Comparison of ENCODE assay signal across 8 cellular contexts in the genomic region with DNA sequence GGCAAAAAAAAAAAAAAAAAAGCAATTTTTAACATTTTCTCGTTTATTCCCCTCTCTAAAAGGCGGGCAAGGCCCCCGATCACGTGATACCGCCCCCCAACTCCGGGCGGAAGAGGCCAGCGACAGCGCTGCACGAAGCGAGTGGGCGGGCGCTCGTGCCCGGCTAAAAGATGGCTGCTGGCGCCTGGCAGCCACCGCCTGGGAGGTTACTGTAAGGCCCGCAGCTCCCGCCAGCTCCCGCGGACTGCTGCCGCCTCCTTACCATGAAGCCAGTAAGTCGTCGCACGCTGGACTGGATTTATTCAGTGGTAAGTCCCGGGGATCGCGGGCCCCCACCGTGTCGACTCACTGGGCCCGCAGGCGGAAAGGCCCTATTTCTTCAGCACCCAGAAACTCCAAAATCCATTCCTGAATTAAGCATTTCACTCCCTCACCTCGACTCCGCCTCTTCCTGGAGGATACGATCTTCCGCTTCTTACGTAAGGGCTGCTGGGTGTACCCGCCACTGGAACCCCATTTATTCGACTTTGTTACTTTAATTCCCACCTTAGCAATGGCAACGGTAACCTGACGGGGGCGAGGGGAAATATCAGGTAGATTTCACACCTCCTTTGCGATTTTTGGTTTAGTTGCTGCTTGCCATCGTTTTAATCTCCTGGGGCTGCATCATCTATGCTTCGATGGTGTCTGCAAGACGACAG.
DNase-seq lines count a peak whose midpoint lies in the region; ATAC-seq, FAIRE-seq and TF ChIP-seq lines count a peak whose summit lies in the region.

A gene with protein sequence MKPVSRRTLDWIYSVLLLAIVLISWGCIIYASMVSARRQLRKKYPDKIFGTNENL (plus strand): TSS at position 156 of the 701 bp plus-strand sequence. CDS start 108 bp downstream, at position 264.
TSS of gene TOPORS (minus strand) at position 415 of the 701 bp plus-strand sequence. CDS start at position 265, 150 bp downstream.

- peaks cover 31% of the 10 kb centered on the region for H3K4me1 ChIP-seq in OCI-LY1 (ENCODE audit: insufficient read depth, low read length, severe bottlenecking)

- peak within 1 kb of the TSS; percentile 96 for H3K27ac ChIP-seq in OCI-LY1 (ENCODE audit: low read depth, low read length, poor library complexity, severe bottlenecking)

- FAIRE-seq in endometrium (lab: Jason Lieb, UNC) = peak; percentile 69

- peak within 1 kb of the TSS; percentile 23; the same call in 1 of the 2 replicates for H2AFZ ChIP-seq in OCI-LY1 (ENCODE audit: low read length)

- H3K4me3 ChIP-seq in OCI-LY1 (ENCODE audit: low read depth, low read length, poor library complexity, severe bottlenecking) = peak within 1 kb of the TSS; percentile 75

- peaks cover 32% of the 10 kb centered on the region for H3K79me2 ChIP-seq in OCI-LY1 (ENCODE audit: insufficient read depth, low read length)

- no peak; the same call in 1 of the 2 replicates for TF ChIP-seq CTCF in OCI-LY1 (IDR thresholded peaks at IDR 0.05; ENCODE audit: low read length)

- peak; percentile 90 for DNase-seq in DMS 273 treated with DMSO at 0.1 percent for 48 hours (lab: John Stamatoyannopoulos, UW)
- DNase-seq in HuH-7 (ENCODE audit: low spot score) = peak; percentile 71
- DNase-seq in activated CD8-positive, alpha-beta memory T cell treated with anti-CD3 and anti-CD28 coated beads, Interleukin-2, amount 50 U/mL, for 24 hours (ENCODE audit: extremely low read depth) = peak; percentile 74
- DNase-seq in midbrain (lab: John Stamatoyannopoulos, UW) = peak; percentile 92
- DNase-seq in stimulated activated CD8-positive, alpha-beta memory T cell treated with anti-CD3 and anti-CD28 coated beads, Interleukin-2, amount 100 ng/mL, for 1 hour (ENCODE audit: low read depth in 2 of 2) = peak; percentile 79

- H3K9me2 ChIP-seq in OCI-LY1 (ENCODE audit: low read depth, low read length) = no peaks in the 10 kb centered on the region

- peak within 1 kb of the TSS; percentile 95 for H3K9ac ChIP-seq in OCI-LY1 (ENCODE audit: low read length)

- peaks cover 21% of the 10 kb centered on the region for H3K36me3 ChIP-seq in OCI-LY1 (ENCODE audit: insufficient read depth, low read length)

- H3K4me2 ChIP-seq in OCI-LY1 (ENCODE audit: low read length) = peak within 1 kb of the TSS; percentile 94

- no peaks in the 10 kb centered on the region for H3K27me3 ChIP-seq in OCI-LY1 (ENCODE audit: insufficient read depth, low read length)

- no peaks in the 10 kb centered on the region for H3K9me3 ChIP-seq in OCI-LY1 (ENCODE audit: low read length)

- H4K20me1 ChIP-seq in OCI-LY1 (ENCODE audit: insufficient read depth, low read length) = no peaks in the 10 kb centered on the region

- H3F3A ChIP-seq in OCI-LY1 (ENCODE audit: insufficient read depth, low read length) = no peaks in the 10 kb centered on the region

- peak; percentile 64 for ATAC-seq in GM21526 (IDR thresholded peaks at IDR 0.05; ENCODE audit: low FRiP score, unreplicated experiment)

Comparison
In these comparisons a context has a peak if more than half of its experiments do, and no peak if none do; other contexts are left out.
1. Peak in every context shown above with its lines: DNase-seq, ATAC-seq, H3K4me3 ChIP-seq and H3K27ac ChIP-seq.